Comparison of ENCODE assay signal across 9 cellular contexts in genomic region chr22:38204784-38205183, GRCh38. TPM values are rescaled to one million over a fixed set of nuclear protein-coding genes. Genes with fewer than 3 reads are reported as not detected.
DNase-seq lines count a peak whose midpoint lies in the region; ATAC-seq and TF ChIP-seq lines count a peak whose summit lies in the region.
"Had no signal": no experiment of that assay in that cellular context is flagged by ENCODE, and none has a peak within 500 bp of the region (broad histone marks: within the 10 kb centered on the region; RNA-seq: fewer than 3 reads in every experiment).

No MANE protein-coding gene starts in this region.

- CTCF ChIA-PET in BJ (lab: Yijun Ruan, JAX), result interaction anchor here (0.7 to 2.7 kb wide), 5 partner anchors 24 to 135 kb away, joined by 3 to 10 read pairs (median 4); no protein-coding TSS in a partner anchor

- H3K4me1 Mint-ChIP-seq in HFFc6 (ENCODE audit: low read depth) (peaks cover 46% of the 10 kb centered on the region), naive B cell (peaks cover 32 to 55% (median 41%) of the 10 kb centered on the region in 3 donors)

- H3K9me3 Mint-ChIP-seq in HFFc6 (no peaks in the 10 kb centered on the region; the same call in 1 of the 2 replicates), naive B cell (peaks cover 0 to 2% (median 0%) of the 10 kb centered on the region in 7 donors)

- peak overlapping the region; percentile 92 for H3K27ac Mint-ChIP-seq in HFFc6
- peak overlapping the region in 4 of 6 donors; percentile 24 to 89 (median 82) for H3K27ac Mint-ChIP-seq in naive B cell

- H3K27me3 Mint-ChIP-seq in HFFc6 (ENCODE audit: insufficient read depth) (peaks cover 23% of the 10 kb centered on the region), naive B cell (no peaks in the 10 kb centered on the region)

- H3K9me3 ChIP-seq in adipocyte (ENCODE audit: control insufficient read depth, low read length), result no peaks in the 10 kb centered on the region
- H3K9me3 ChIP-seq: SJSA1 had no signal

- H3K4me3 Mint-ChIP-seq in HFFc6 (peak overlapping the region; percentile 93), naive B cell (peak overlapping the region in 6 of 8 donors; percentile 36 to 89 (median 80))

- TF ChIP-seq CTCF in BJ (IDR thresholded peaks at IDR 0.05; ENCODE audit: insufficient read depth, low read depth, low read length) (no peak), HFFc6 (IDR thresholded peaks at IDR 0.05) (no peak)

- peak overlapping the region; percentile 87 for H3K9ac ChIP-seq in adipocyte (ENCODE audit: low read length)

- 0 out of 2 replicates have a peak overlapping the region, but pooled peaks have one; percentile 1 for H3K4me3 ChIP-seq in BJ (ENCODE audit: low read depth, low read length)
- H3K4me3 ChIP-seq in adipocyte (ENCODE audit: low read length), result peak overlapping the region; percentile 85
- H3K4me3 ChIP-seq: SJSA1 had no signal

- DNase-seq in BJ (ENCODE audit: low read depth) (no peak), HFFc6 (no peak), adipocyte (ENCODE audit: low read depth) (no peak), naive B cell (peak; percentile 61), NCI-H1048 (lab: John Stamatoyannopoulos, UW) (no peak)
- no peak for DNase-seq in stimulated activated CD4-positive, alpha-beta T cell treated with anti-CD3 and anti-CD28 coated beads, Interleukin-4, amount 100 ng/mL, for 4 hours

- no peaks in the 10 kb centered on the region for H3K27me3 ChIP-seq in BJ (ENCODE audit: control insufficient read depth, insufficient read depth, low read length)
- no peaks in the 10 kb centered on the region for H3K27me3 ChIP-seq in adipocyte (replicated peaks; ENCODE audit: control insufficient read depth, insufficient read depth, low read length)
- H3K27me3 ChIP-seq: SJSA1 had no signal

- POLR2A ChIA-PET in BJ (lab: Charles Lee), result no interaction called here

- H3K36me3 ChIP-seq in BJ (ENCODE audit: control insufficient read depth, insufficient read depth, low read length), result peaks cover 1% of the 10 kb centered on the region
- no peaks in the 10 kb centered on the region for H3K36me3 ChIP-seq in adipocyte (ENCODE audit: control insufficient read depth, insufficient read depth, low read length, severe bottlenecking)

- H3K4me1 ChIP-seq in adipocyte (ENCODE audit: control insufficient read depth, insufficient read depth, low read length), result peaks cover 35% of the 10 kb centered on the region

- H3K36me3 Mint-ChIP-seq in HFFc6 (ENCODE audit: low read depth) (peaks cover 5% of the 10 kb centered on the region; the same call in 1 of the 2 replicates), naive B cell (no peaks in the 10 kb centered on the region)

- ATAC-seq in naive B cell (ENCODE audit: low read depth in 2 of 2) (peak; percentile 27 to 43), GM18873 (IDR thresholded peaks at IDR 0.05; ENCODE audit: low FRiP score, unreplicated experiment) (no peak), HG03354 (IDR thresholded peaks at IDR 0.05; ENCODE audit: poor library complexity, severe bottlenecking, unreplicated experiment) (no peak)

RNA-seq across cellular contexts. Expression of gene MAFF, which starts 3.0 kb away (rescaled TPM):
- polyA plus RNA-seq in BJ (2011; rRNA removed), result 14.1 and 14.8 TPM in 2 replicates
- 5.0 and 5.8 TPM in 2 replicates for polyA minus RNA-seq in BJ (2011; rRNA and poly(A)+ RNA removed)
- 10 to 100 TPM; 17.2 to 24.1 (median 22.8) TPM for total RNA-seq in HFFc6 (2021; fragmentation: NEBNext Ultra II Directional; extraction: Animal tissue kit (Norgen Biotek cat#: 25700))
- 1 to 10 TPM in 5 of 6 donors, not detected in 1; 1.0 to 2.9 (median 1.6) TPM for polyA plus RNA-seq in naive B cell (ENCODE audit: low read depth in 6 of 6)

RNA-seq across cellular contexts. Expression of gene PLA2G6, which starts 23.2 kb away (rescaled TPM):
- 10.1 and 14.9 TPM in 2 replicates for polyA plus RNA-seq in BJ (2011; rRNA removed)
- 19.5 and 23.0 TPM in 2 replicates for polyA minus RNA-seq in BJ (2011; rRNA and poly(A)+ RNA removed)
- total RNA-seq in HFFc6 (2021; fragmentation: NEBNext Ultra II Directional; extraction: Animal tissue kit (Norgen Biotek cat#: 25700)), result 1 to 10 TPM; 4.1 to 6.6 (median 5.3) TPM
- polyA plus RNA-seq in naive B cell (ENCODE audit: low read depth in 6 of 6), result 1 to 10 TPM in 5 of 6 donors, not detected in 1; 2.7 to 7.6 (median 3.9) TPM

Comparison
In these comparisons a context has a peak if more than half of its experiments do, and no peak if none do; other contexts are left out.
1. ATAC-seq: peak in naive B cell (2 of 2); none in GM18873 (single experiment) and HG03354 (single experiment).